1 cellular context compared by ENCODE assay signal in genomic region chr3:109018828-109019227, GRCh38.
TF ChIP-seq lines count a peak whose summit lies in the region.

No MANE protein-coding gene starts in this region.

TF ChIP-seq in IMR-90, 13 proteins besides CTCF, POLR2A, EP300 and RAD21 (continued from another document):
- TF ChIP-seq MAZ (IDR thresholded peaks at IDR 0.05; ENCODE audit: borderline replicate concordance, low read depth, low read length) (no peak), NFE2L2 (IDR thresholded peaks at IDR 0.05; ENCODE audit: low read depth, low read length) (no peak), CEBPB (IDR thresholded peaks at IDR 0.05; ENCODE audit: low read depth, low read length) (no peak)
